14 cellular contexts compared by ENCODE assay signal in genomic region chr5:39164016-39164415, GRCh38. TPM values are rescaled to one million over a fixed set of nuclear protein-coding genes. Genes with fewer than 3 reads are reported as not detected.
DNase-seq lines count a peak whose midpoint lies in the region; ATAC-seq, FAIRE-seq and TF ChIP-seq lines count a peak whose summit lies in the region.
"Had no signal": no experiment of that assay in that cellular context is flagged by ENCODE, and none has a peak within 500 bp of the region (broad histone marks: within the 10 kb centered on the region; RNA-seq: fewer than 3 reads in every experiment).

No MANE protein-coding gene starts in this region.

- peaks cover 38% of the 10 kb centered on the region for H3K36me3 Mint-ChIP-seq in activated CD8-positive, alpha-beta T cell treated with anti-CD3 and anti-CD28 coated beads for 36 hours (ENCODE audit: low read depth)

- no peaks in the 10 kb centered on the region for H4K20me1 ChIP-seq in hepatocyte (ENCODE audit: insufficient read depth, poor library complexity, severe bottlenecking)

- peak overlapping the region; percentile 86 for H3K27ac ChIP-seq in hepatocyte
- H3K27ac ChIP-seq: dorsolateral prefrontal cortex, tibial nerve had no signal

- no peaks in the 10 kb centered on the region for H3K79me2 ChIP-seq in hepatocyte

- CTCF ChIA-PET in activated CD8-positive, alpha-beta T cell treated with anti-CD3 and anti-CD28 coated beads for 36 hours (lab: Charles Lee), result interaction anchor here (1.4 to 3.7 kb wide), 6 partner anchors 12 to 159 kb away, joined by 3 to 23 read pairs (median 8); no protein-coding TSS in a partner anchor

- DNase-seq in stimulated activated CD4-positive, alpha-beta T cell treated with anti-CD3 and anti-CD28 coated beads, Interleukin-1b, Interleukin-23, amount 100 ng/mL, for 48 hours, result peak; percentile 42
- DNase-seq in stimulated activated CD4-positive, alpha-beta T cell treated with anti-CD3 and anti-CD28 coated beads, Interleukin-12 subunit alpha, Interleukin-12 subunit beta, amount 100 ng/mL, for 4 hours, result no peak
- DNase-seq in activated CD8-positive, alpha-beta T cell treated with anti-CD3 and anti-CD28 coated beads for 36 hours, result peak; percentile 70
- DNase-seq in hepatocyte (ENCODE audit: low spot score) (no peak), urothelium cell line (ENCODE audit: low spot score) (no peak), NCI-H526 treated with DMSO at 0.1 percent for 48 hours (lab: John Stamatoyannopoulos, UW) (no peak), D721Med (ENCODE audit: insufficient read length, low spot score) (no peak)
- DNase-seq: AML-193, dorsolateral prefrontal cortex, NCI-H146 had no signal

- no peaks in the 10 kb centered on the region for H3K36me3 ChIP-seq in hepatocyte (replicated peaks; ENCODE audit: insufficient read depth, low read depth)
- H3K36me3 ChIP-seq: tibial nerve had no signal

- H3K4me2 ChIP-seq in hepatocyte, result no peak overlapping the region

- no peaks in the 10 kb centered on the region for H3K9me2 ChIP-seq in hepatocyte (replicated peaks; ENCODE audit: insufficient read depth)

- H3K27ac Mint-ChIP-seq in activated CD8-positive, alpha-beta T cell treated with anti-CD3 and anti-CD28 coated beads for 36 hours, result peak overlapping the region; percentile 96

- peaks cover 3% of the 10 kb centered on the region for H3K4me1 ChIP-seq in hepatocyte (ENCODE audit: insufficient read depth)
- H3K4me1 ChIP-seq: tibial nerve had no signal

- H3K9me3 ChIP-seq in hepatocyte (ENCODE audit: low read depth), result no peaks in the 10 kb centered on the region
- H3K9me3 ChIP-seq: tibial nerve had no signal

- H3K27me3 Mint-ChIP-seq in activated CD8-positive, alpha-beta T cell treated with anti-CD3 and anti-CD28 coated beads for 36 hours, result no peaks in the 10 kb centered on the region

- H3K4me3 ChIP-seq in hepatocyte, result no peak overlapping the region
- H3K4me3 ChIP-seq: dorsolateral prefrontal cortex, tibial nerve had no signal

- intact Hi-C loops in activated CD8-positive, alpha-beta T cell treated with anti-CD3 and anti-CD28 coated beads for 36 hours (cut with micrococcal nuclease), result no loop called here

- peak overlapping the region; percentile 67 for H3K4me3 Mint-ChIP-seq in activated CD8-positive, alpha-beta T cell treated with anti-CD3 and anti-CD28 coated beads for 36 hours

- H3K27me3 ChIP-seq in hepatocyte, result no peaks in the 10 kb centered on the region
- H3K27me3 ChIP-seq: tibial nerve had no signal

- H2AFZ ChIP-seq in hepatocyte, result no peak overlapping the region

- no peak for TF ChIP-seq CTCF in activated CD8-positive, alpha-beta T cell treated with anti-CD3 and anti-CD28 coated beads for 36 hours (IDR thresholded peaks at IDR 0.05)
- no peak for TF ChIP-seq CTCF in hepatocyte (IDR thresholded peaks at IDR 0.05; ENCODE audit: poor library complexity)
- TF ChIP-seq CTCF in D721Med (IDR thresholded peaks at IDR 0.05; ENCODE audit: insufficient read depth, missing control alignments), result no peak

- ATAC-seq in activated CD8-positive, alpha-beta T cell treated with anti-CD3 and anti-CD28 coated beads for 36 hours, result peak; percentile 53
- no peak for ATAC-seq in HG02973 (IDR thresholded peaks at IDR 0.05; ENCODE audit: unreplicated experiment)

- peaks cover 89% of the 10 kb centered on the region for H3K4me1 Mint-ChIP-seq in activated CD8-positive, alpha-beta T cell treated with anti-CD3 and anti-CD28 coated beads for 36 hours (ENCODE audit: low read depth)

- H3K9me3 Mint-ChIP-seq in activated CD8-positive, alpha-beta T cell treated with anti-CD3 and anti-CD28 coated beads for 36 hours, result peaks cover 5% of the 10 kb centered on the region

- POLR2A ChIA-PET in activated CD8-positive, alpha-beta T cell treated with anti-CD3 and anti-CD28 coated beads for 36 hours (lab: Charles Lee), result interaction anchor here (0.8 to 5.4 kb wide), 6 partner anchors 8 to 33 kb away, joined by 3 to 60 read pairs (median 13); no protein-coding TSS in a partner anchor

- 57% methylated on average over 1 of the region's 1 CpG for WGBS in hepatocyte (ENCODE audit: low lambda C conversion rate, missing lambda C conversion rate)

- FAIRE-seq in urothelium cell line (lab: Jason Lieb, UNC), result peak; percentile 40
- FAIRE-seq in D721Med (lab: Jason Lieb, UNC), result no peak

RNA-seq across cellular contexts. Expression of gene FYB1, which starts 55.3 kb away (rescaled TPM):
- 10 to 100 TPM; 82.8 to 83.0 TPM for total RNA-seq in activated CD8-positive, alpha-beta T cell treated with anti-CD3 and anti-CD28 coated beads for 36 hours
- total RNA-seq in hepatocyte, result 2.4 and 2.6 TPM in 2 replicates
- 1.1 and 1.2 TPM in 2 replicates for polyA plus RNA-seq in hepatocyte
- total RNA-seq: glomerular endothelial cell, lung microvascular endothelial cell had no signal

Comparison
In these comparisons a context has a peak if more than half of its experiments do, and no peak if none do; other contexts are left out.
1. DNase-seq: peak in stimulated activated CD4-positive, alpha-beta T cell treated with anti-CD3 and anti-CD28 coated beads, Interleukin-1b, Interleukin-23, amount 100 ng/mL, for 48 hours (single experiment) and activated CD8-positive, alpha-beta T cell treated with anti-CD3 and anti-CD28 coated beads for 36 hours (single experiment); none in stimulated activated CD4-positive, alpha-beta T cell treated with anti-CD3 and anti-CD28 coated beads, Interleukin-12 subunit alpha, Interleukin-12 subunit beta, amount 100 ng/mL, for 4 hours (single experiment), hepatocyte (single experiment), urothelium cell line (single experiment), NCI-H526 treated with DMSO at 0.1 percent for 48 hours (single experiment) and D721Med (single experiment).
2. RNA of gene FYB1, which starts 55.3 kb away (total RNA-seq): 82.8 to 83.0 TPM in activated CD8-positive, alpha-beta T cell treated with anti-CD3 and anti-CD28 coated beads for 36 hours; 2.4 to 2.6 TPM in hepatocyte; every median in the first group is over 10 times any median in the second.